8 cellular contexts compared by ENCODE assay signal in the genomic region with DNA sequence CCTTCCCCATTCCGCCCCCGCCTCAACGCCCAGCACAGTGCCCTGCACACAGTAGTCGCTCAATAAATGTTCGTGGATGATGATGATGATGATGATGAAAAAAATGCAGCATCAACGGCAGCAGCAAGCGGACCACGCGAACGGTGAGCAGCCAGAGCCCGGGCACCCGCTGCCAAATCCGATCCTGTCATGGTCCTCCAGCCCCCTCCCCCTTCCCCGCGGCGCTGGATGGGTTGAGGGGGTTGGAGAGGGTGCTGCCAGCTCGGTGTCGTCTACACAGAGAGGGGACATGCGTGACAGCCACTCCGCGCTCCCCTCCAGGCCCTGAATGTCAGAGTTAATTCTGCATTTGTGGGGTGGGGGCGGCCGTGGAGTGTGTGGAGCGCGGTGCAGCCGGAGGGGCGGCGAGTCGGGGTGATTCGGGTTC. TPM values are rescaled to one million over a fixed set of nuclear protein-coding genes. Genes with fewer than 3 reads are reported as not detected.
A peak's percentile ranks its signal among the peaks of the same experiment; 100 is the strongest.
DNase-seq lines count a peak whose midpoint lies in the region; ATAC-seq and TF ChIP-seq lines count a peak whose summit lies in the region.

No MANE protein-coding gene starts in this region.

- ATAC-seq in RWPE2 (ENCODE audit: low read depth) (no peak), GM18517 (IDR thresholded peaks at IDR 0.05; ENCODE audit: unreplicated experiment) (no peak), GM21786 (IDR thresholded peaks at IDR 0.05; ENCODE audit: unreplicated experiment) (no peak)

- H3K27ac ChIP-seq in RWPE2 (ENCODE audit: poor library complexity, severe bottlenecking) (no peak overlapping the region), prostate gland (peak overlapping the region; percentile 45 to 51), Karpas-422 (ENCODE audit: low read length) (no peak overlapping the region)

- no peak overlapping the region for H3K4me2 ChIP-seq in Karpas-422 (ENCODE audit: low read depth, low read length, poor library complexity, severe bottlenecking)

- no peak overlapping the region for H2AFZ ChIP-seq in Karpas-422 (ENCODE audit: low read length)

- DNase-seq in COLO668 (lab: John Stamatoyannopoulos, UW; ENCODE audit: unreplicated experiment) (peak; percentile 25), RWPE2 (ENCODE audit: low spot score) (no peak), fibroblast of the aortic adventitia (ENCODE audit: low read depth) (no peak), prostate gland (ENCODE audit: low spot score) (no peak), MV-4-11 (lab: John Stamatoyannopoulos, UW) (no peak), Karpas-422 (no peak)

- H3K79me2 ChIP-seq in Karpas-422 (ENCODE audit: low read length) = no peaks in the 10 kb centered on the region

- H3K4me3 ChIP-seq in RWPE2 (ENCODE audit: severe bottlenecking) (peak overlapping the region; percentile 7), fibroblast of the aortic adventitia (ENCODE audit: low read depth, low read length) (peak overlapping the region; percentile 45), prostate gland (peak overlapping the region; percentile 38 to 46), Karpas-422 (ENCODE audit: low read length) (no peak overlapping the region)

- intact Hi-C loops in prostate gland (cut with DNase I) = no loop called here

- H3K9me2 ChIP-seq in Karpas-422 (replicated peaks; ENCODE audit: insufficient read depth, low read length) = no peaks in the 10 kb centered on the region

- TF ChIP-seq CTCF in RWPE2 (IDR thresholded peaks at IDR 0.05; ENCODE audit: poor library complexity, severe bottlenecking) = no peak
- TF ChIP-seq CTCF in fibroblast of the aortic adventitia (IDR thresholded peaks at IDR 0.05; ENCODE audit: insufficient read depth, low read length) = no peak
- no peak for TF ChIP-seq CTCF in prostate gland (IDR thresholded peaks at IDR 0.05)

- peaks cover 48% of the 10 kb centered on the region for H3K27me3 ChIP-seq in RWPE2 (ENCODE audit: insufficient read depth, poor library complexity, severe bottlenecking)
- H3K27me3 ChIP-seq in prostate gland (replicated peaks; ENCODE audit: insufficient read depth) = no peaks in the 10 kb centered on the region
- no peaks in the 10 kb centered on the region for H3K27me3 ChIP-seq in Karpas-422 (ENCODE audit: low read length)

- no peaks in the 10 kb centered on the region for H4K20me1 ChIP-seq in Karpas-422 (ENCODE audit: insufficient read depth, low read depth, low read length)

- no peak for TF ChIP-seq POLR2A in prostate gland (IDR thresholded peaks at IDR 0.05)

- no peaks in the 10 kb centered on the region for H3K4me1 ChIP-seq in RWPE2 (ENCODE audit: insufficient read depth, poor library complexity, severe bottlenecking)
- H3K4me1 ChIP-seq in prostate gland (replicated peaks) = no peaks in the 10 kb centered on the region
- H3K4me1 ChIP-seq in Karpas-422 (ENCODE audit: low read length) = no peaks in the 10 kb centered on the region

- under 1% methylated on average over 23 of the region's 30 CpGs for WGBS in prostate gland

- no peaks in the 10 kb centered on the region for H3K36me3 ChIP-seq in RWPE2 (ENCODE audit: low read depth)
- H3K36me3 ChIP-seq in prostate gland = no peaks in the 10 kb centered on the region
- no peaks in the 10 kb centered on the region for H3K36me3 ChIP-seq in Karpas-422 (ENCODE audit: insufficient read depth, low read length)

- H3K9me3 ChIP-seq in RWPE2 (ENCODE audit: severe bottlenecking) (no peaks in the 10 kb centered on the region), prostate gland (no peaks in the 10 kb centered on the region), Karpas-422 (ENCODE audit: low read length) (no peaks in the 10 kb centered on the region)

- no peak overlapping the region for H3K9ac ChIP-seq in Karpas-422 (ENCODE audit: low read length)

RNA-seq across cellular contexts. Expression of a gene that starts 0.7 kb away (rescaled TPM):
- total RNA-seq in fibroblast of the aortic adventitia (ENCODE audit: low replicate concordance) (0.33 and 1.9 TPM in 2 replicates), prostate gland (10 to 100 TPM; 15.5 to 45.1 TPM)
- not detected in 2 replicates for total RNA-seq in Karpas-422 (2014; rRNA removed; shearing (Covaris generic); ENCODE audit: low replicate concordance)

Comparison
In these comparisons a context has a peak if more than half of its experiments do, and no peak if none do; other contexts are left out.
1. H3K27ac ChIP-seq: peak in prostate gland (2 of 2); none in RWPE2 (single experiment) and Karpas-422 (single experiment).